In genomic region chr19:16076958-16077611, GRCh38 we compare ENCODE assay signal across 8 cellular contexts. TPM values are rescaled to one million over a fixed set of nuclear protein-coding genes. Genes with fewer than 3 reads are reported as not detected.
DNase-seq lines count a peak whose midpoint lies in the region; TF ChIP-seq lines count a peak whose summit lies in the region.

No MANE protein-coding gene starts in this region.

- peak overlapping the region; percentile 96 for H2BK15ac ChIP-seq in mesenchymal stem cell (ENCODE audit: low read depth, poor library complexity, severe bottlenecking)

- H3K9me3 ChIP-seq in A673 (ENCODE audit: low read depth, low read length, poor library complexity, severe bottlenecking), result no peaks in the 10 kb centered on the region
- H3K9me3 ChIP-seq in mesenchymal stem cell (ENCODE audit: control insufficient read depth, low read length), result no peaks in the 10 kb centered on the region
- no peaks in the 10 kb centered on the region for H3K9me3 ChIP-seq in thyroid gland

- H3K27ac ChIP-seq in A673 (ENCODE audit: low read depth, low read length, poor library complexity, severe bottlenecking) (peak overlapping the region; percentile 100), mesenchymal stem cell (ENCODE audit: low read length, poor library complexity, severe bottlenecking) (peak overlapping the region; percentile 98), thyroid gland (peak overlapping the region; percentile 95 to 99 (median 98))

- WGBS in mesenchymal stem cell, result 1% methylated on average over 45 of the region's 56 CpGs
- WGBS in thyroid gland, 2 donors, result 1 to 2% methylated on average over 11 to 28 of the region's 56 CpGs

- no peak for TF ChIP-seq CTCF in A673 (conservative IDR thresholded peaks at IDR 0.05; ENCODE audit: low read depth, low read length)
- no peak for TF ChIP-seq CTCF in thyroid gland (IDR thresholded peaks at IDR 0.05)

- peak overlapping the region; percentile 100 for H4K91ac ChIP-seq in mesenchymal stem cell (ENCODE audit: low read length)

- H3K36me3 ChIP-seq in A673 (ENCODE audit: insufficient read depth, low read length, poor library complexity, severe bottlenecking), result peaks cover 19% of the 10 kb centered on the region
- H3K36me3 ChIP-seq in mesenchymal stem cell (ENCODE audit: control insufficient read depth in 1 of 2, insufficient read depth in 2 of 2, low read depth in 1 of 2, low read length in 2 of 2), result peaks cover 22 to 40% of the 10 kb centered on the region in 2 experiments
- peaks cover 0 to 3% of the 10 kb centered on the region in 2 donors for H3K36me3 ChIP-seq in thyroid gland

- H3K23ac ChIP-seq in mesenchymal stem cell (ENCODE audit: low read length in 2 of 2), result peak overlapping the region; percentile 53 to 97

- H3K18ac ChIP-seq in mesenchymal stem cell (ENCODE audit: low read depth in 1 of 2, low read length in 2 of 2), result peak overlapping the region; percentile 99 to 100

- H3K79me1 ChIP-seq in mesenchymal stem cell (replicated peaks; ENCODE audit: low read length, poor library complexity, severe bottlenecking), result no peaks in the 10 kb centered on the region

- peak overlapping the region; percentile 91 to 100 for H3K4ac ChIP-seq in mesenchymal stem cell (ENCODE audit: low read depth in 1 of 2, low read length in 2 of 2)

- peak overlapping the region; percentile 97 for H2AK5ac ChIP-seq in mesenchymal stem cell (ENCODE audit: low read length, severe bottlenecking)

- BruUV-seq in A673 (replicated peaks; lab: Mats Ljungman, UMichigan), result no TSS peak

- H4K8ac ChIP-seq in mesenchymal stem cell (ENCODE audit: low read length), result peak overlapping the region; percentile 95

- H2BK12ac ChIP-seq in mesenchymal stem cell (ENCODE audit: low read length in 2 of 2), result peak overlapping the region in 1 of 2 experiments; percentile 90

- intact Hi-C loops in A673 (cut with micrococcal nuclease; ENCODE audit: unreplicated experiment) (loop anchor here (1.0 kb wide), 1 partner anchor 34 kb away; the partner anchor contains the start of gene RAB8A), thyroid gland (cut with DNase I) (no loop called here)

- H2AFZ ChIP-seq in mesenchymal stem cell (ENCODE audit: low read depth, low read length), result no peak overlapping the region

- in situ Hi-C loops in GM18951 (cut with MboI; ENCODE audit: low sequenced_read_pairs, unreplicated experiment), result no loop called here

- H2BK5ac ChIP-seq in mesenchymal stem cell (ENCODE audit: low read depth, low read length, poor library complexity, severe bottlenecking), result peak overlapping the region; percentile 94

- peak overlapping the region; percentile 75 for H3K4me2 ChIP-seq in mesenchymal stem cell (ENCODE audit: low read length, poor library complexity, severe bottlenecking)

- H3K4me3 ChIP-seq in A673 (ENCODE audit: low read depth, low read length, poor library complexity, severe bottlenecking) (peak overlapping the region; percentile 93), mesenchymal stem cell (ENCODE audit: insufficient read depth in 1 of 2, low read depth in 1 of 2, low read length in 2 of 2) (peak overlapping the region; percentile 96 to 100), thyroid gland (replicated peaks in 1 of 3) (peak overlapping the region; percentile 1 to 98 (median 88))

- H3K27me3 ChIP-seq in A673 (replicated peaks; ENCODE audit: insufficient read depth, low read depth, low read length, poor library complexity), result no peaks in the 10 kb centered on the region
- H3K27me3 ChIP-seq in mesenchymal stem cell (ENCODE audit: control insufficient read depth in 1 of 2, insufficient read depth in 1 of 2, low read length in 2 of 2), result no peaks in the 10 kb centered on the region
- no peaks in the 10 kb centered on the region for H3K27me3 ChIP-seq in thyroid gland

- CTCF ChIA-PET in A673 (lab: Charles Lee), result no interaction called here

- POLR2A ChIA-PET in A673 (lab: Charles Lee; ENCODE audit: low non-redundant PET), result no interaction called here

- peak overlapping the region; percentile 91 to 98 for H3K14ac ChIP-seq in mesenchymal stem cell (ENCODE audit: low read length in 2 of 2)

- TF ChIP-seq POLR2A in GM18951 (IDR thresholded peaks at IDR 0.05; ENCODE audit: extremely low read depth, insufficient read depth, insufficient read length), result peak; percentile 49
- TF ChIP-seq POLR2A in thyroid gland (IDR thresholded peaks at IDR 0.05), result no peak

- H3K4me1 ChIP-seq in A673 (ENCODE audit: insufficient read depth, low read length, poor library complexity, severe bottlenecking) (peaks cover 20% of the 10 kb centered on the region), mesenchymal stem cell (ENCODE audit: control insufficient read depth, insufficient read depth, low read depth, low read length) (peaks cover 11% of the 10 kb centered on the region), thyroid gland (peaks cover 13 to 16% of the 10 kb centered on the region in 2 donors)

- DNase-seq in A673 (ENCODE audit: low spot score) (peak; percentile 72), SW480 (ENCODE audit: low spot score) (peak; percentile 35), dermis blood vessel endothelial cell (peak; percentile 54), mesenchymal stem cell (no peak), thyroid gland (peak; percentile 40 to 46), epidermal melanocyte (ENCODE audit: insufficient read length, low spot score) (no peak), HuH-7 (ENCODE audit: low spot score) (no peak)

- peak overlapping the region; percentile 100 for H2BK120ac ChIP-seq in mesenchymal stem cell (ENCODE audit: low read depth, low read length)

- H3K9ac ChIP-seq in mesenchymal stem cell (ENCODE audit: low read length), result peak overlapping the region; percentile 96

RNA-seq across cellular contexts. Expression of gene TPM4, which starts 0.8 kb away (rescaled TPM):
- total RNA-seq in A673 (2021), result 438 and 476 TPM in 2 replicates
- total RNA-seq in dermis blood vessel endothelial cell, result 533 and 897 TPM in 2 replicates
- 881 TPM for polyA plus RNA-seq in mesenchymal stem cell (2013, experiment 1 of 2)
- polyA plus RNA-seq in mesenchymal stem cell (2013, experiment 2 of 2), result 886 TPM
- total RNA-seq in thyroid gland, result 100 to 1,000 TPM; 101 to 296 (median 151) TPM

RNA-seq across cellular contexts. Expression of gene RAB8A, which starts 34.6 kb away (rescaled TPM):
- total RNA-seq in A673 (2021) (113 and 126 TPM in 2 replicates), dermis blood vessel endothelial cell (66.4 and 73.8 TPM in 2 replicates), thyroid gland (10 to 100 TPM; 40.2 to 65.6 (median 51.5) TPM)
- 54.8 TPM for polyA plus RNA-seq in mesenchymal stem cell (2013, experiment 1 of 2)
- polyA plus RNA-seq in mesenchymal stem cell (2013, experiment 2 of 2), result 54.2 TPM

Comparison
In these comparisons a context has a peak if more than half of its experiments do, and no peak if none do; other contexts are left out.
1. DNase-seq: peak in A673 (single experiment), SW480 (single experiment), dermis blood vessel endothelial cell (single experiment) and thyroid gland (2 of 2); none in mesenchymal stem cell (single experiment), epidermal melanocyte (single experiment) and HuH-7 (single experiment).
2. Peak in every context shown above with its lines, with median percentiles within 50 percentile points of each other: H3K27ac ChIP-seq and H3K4me3 ChIP-seq.